In genomic region chr13:99873141-99873540, GRCh38 we compare ENCODE assay signal across 22 cellular contexts.
"Had no signal": no experiment of that assay in that cellular context is flagged by ENCODE, and none has a peak within 500 bp of the region (broad histone marks: within the 10 kb centered on the region; RNA-seq: fewer than 3 reads in every experiment).

No MANE protein-coding gene starts in this region.

- H3K36me3 ChIP-seq: SJSA1 had no signal

- H3K4me3 ChIP-seq: SJSA1, SK-N-MC had no signal

- H3K4me1 ChIP-seq: SJSA1 had no signal

- H3K27ac ChIP-seq: SJSA1, SK-N-MC had no signal

- DNase-seq: IMR-90, Kasumi-1, KG1, MV-4-11, NCI-H1048, NCI-H1105, NCI-H1436, NCI-H187, NCI-H2029, NCI-H2081 treated with DMSO at 0.1 percent for 48 hours, NCI-H2171, NCI-H226, NCI-H446, NCI-H510A, NCI-H526, NCI-H82, Right ventricle myocardium superior, RPMI8226, SIG-M5 had no signal

- ATAC-seq: HepG2 had no signal

- H3K9me3 ChIP-seq: SJSA1 had no signal
